ENCODE assay signal across 21 cellular contexts in the genomic region with DNA sequence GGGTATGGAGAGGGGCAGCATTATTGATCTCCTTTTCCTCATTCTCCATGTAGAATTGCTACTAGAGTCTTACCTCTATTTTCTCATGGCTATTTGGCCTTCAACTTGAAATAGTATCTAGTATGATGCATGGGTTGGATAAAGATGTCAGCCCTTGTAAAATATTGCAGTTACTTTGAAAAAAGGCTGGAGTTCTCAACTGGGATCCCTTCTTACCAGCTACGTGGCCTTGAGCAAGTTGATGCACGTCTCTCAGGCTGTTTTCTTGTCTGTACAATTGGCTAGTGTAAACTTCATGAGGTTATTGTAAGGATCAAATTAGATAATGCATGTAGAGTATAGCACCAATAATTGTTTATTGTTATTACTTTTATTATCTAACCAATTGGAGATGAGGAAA. TPM values are rescaled to one million over a fixed set of nuclear protein-coding genes. Genes with fewer than 3 reads are reported as not detected.
"Had no signal": no experiment of that assay in that cellular context is flagged by ENCODE, and none has a peak within 500 bp of the region (broad histone marks: within the 10 kb centered on the region; RNA-seq: fewer than 3 reads in every experiment).

No MANE protein-coding gene starts in this region.

- FAIRE-seq: RCC 7860 had no signal

- H3K27ac ChIP-seq: HL-60 had no signal

- H3K9me3 ChIP-seq: SK-N-SH had no signal

- DNase-seq: KBM-7, NCI-H1048, NCI-H1105, NCI-H1417, NCI-H1436 treated with DMSO at 0.1 percent for 48 hours, NCI-H1694, NCI-H187 treated with DMSO at 0.1 percent for 48 hours, NCI-H2029 treated with DMSO at 0.1 percent for 48 hours, NCI-H2171 treated with DMSO at 0.1 percent for 48 hours, NCI-H2227 treated with DMSO at 0.1 percent for 48 hours, NCI-H524, NCI-H526 treated with DMSO at 0.1 percent for 48 hours, NCI-H774, RPMI8226, SHP77, SK-N-SH had no signal

RNA-seq across cellular contexts. Expression of a gene that starts 56.1 kb away (rescaled TPM):
- total RNA-seq: LHCN-M2, MCF 10A, NCI-H460 had no signal
